ENCODE assay signal across 34 cellular contexts in genomic region chr13:47019977-47020376, GRCh38.
"Had no signal": no experiment of that assay in that cellular context is flagged by ENCODE, and none has a peak within 500 bp of the region (broad histone marks: within the 10 kb centered on the region; RNA-seq: fewer than 3 reads in every experiment).

No MANE protein-coding gene starts in this region.

- ATAC-seq: activated CD4-positive, alpha-beta T cell treated with anti-CD3 and anti-CD28 coated beads for 36 hours; activated CD8-positive, alpha-beta memory T cell treated with anti-CD3 and anti-CD28 coated beads, Interleukin-2, amount 10 ng/mL, durations not matched to agents 7 days and 5 days; activated CD8-positive, alpha-beta T cell treated with anti-CD3 and anti-CD28 coated beads, Interleukin-2, amount 10 ng/mL, durations not matched to agents 7 days and 5 days; activated naive CD8-positive, alpha-beta T cell treated with anti-CD3 and anti-CD28 coated beads, Interleukin-2, amount 50 U/mL, for 24 hours; body of pancreas; effector memory CD8-positive, alpha-beta T cell; gastroesophageal sphincter; T-helper 17 cell had no signal

- H3K36me3 Mint-ChIP-seq: activated CD4-positive, alpha-beta memory T cell treated with anti-CD3 and anti-CD28 coated beads for 36 hours; activated CD8-positive, alpha-beta memory T cell treated with anti-CD3 and anti-CD28 coated beads, Interleukin-2, amount 10 ng/mL, durations not matched to agents 7 days and 5 days; activated naive CD4-positive, alpha-beta T cell treated with anti-CD3 and anti-CD28 coated beads, Interleukin-2, amount 50 U/mL, for 24 hours; activated naive CD8-positive, alpha-beta T cell treated with anti-CD3 and anti-CD28 coated beads for 36 hours had no signal

- H3K4me1 Mint-ChIP-seq: activated CD4-positive, alpha-beta T cell treated with anti-CD3 and anti-CD28 coated beads for 36 hours; activated CD4-positive, alpha-beta T cell treated with anti-CD3 and anti-CD28 coated beads, Interleukin-2, amount 10 ng/mL, durations not matched to agents 24 days and 14 days; activated CD8-positive, alpha-beta memory T cell treated with anti-CD3 and anti-CD28 coated beads, Interleukin-2, amount 10 ng/mL, durations not matched to agents 7 days and 5 days; activated naive CD4-positive, alpha-beta T cell treated with anti-CD3 and anti-CD28 coated beads, Interleukin-2, amount 50 U/mL, for 24 hours; activated naive CD8-positive, alpha-beta T cell treated with anti-CD3 and anti-CD28 coated beads for 36 hours; activated naive CD8-positive, alpha-beta T cell treated with anti-CD3 and anti-CD28 coated beads, Interleukin-2, amount 50 U/mL, for 24 hours; T-helper 17 cell had no signal

- H3K27me3 Mint-ChIP-seq: activated CD4-positive, alpha-beta memory T cell treated with anti-CD3 and anti-CD28 coated beads for 36 hours; activated CD4-positive, alpha-beta T cell treated with anti-CD3 and anti-CD28 coated beads for 36 hours; effector memory CD8-positive, alpha-beta T cell; T-helper 17 cell had no signal

- H3K27ac Mint-ChIP-seq: activated CD4-positive, alpha-beta memory T cell treated with anti-CD3 and anti-CD28 coated beads for 36 hours; activated CD4-positive, alpha-beta T cell treated with anti-CD3 and anti-CD28 coated beads for 36 hours; activated CD4-positive, alpha-beta T cell treated with anti-CD3 and anti-CD28 coated beads, Interleukin-2, amount 10 ng/mL, durations not matched to agents 24 days and 14 days; activated CD8-positive, alpha-beta memory T cell treated with anti-CD3 and anti-CD28 coated beads, Interleukin-2, amount 10 ng/mL, durations not matched to agents 7 days and 5 days; activated CD8-positive, alpha-beta T cell treated with anti-CD3 and anti-CD28 coated beads, Interleukin-2, amount 10 ng/mL, durations not matched to agents 7 days and 5 days; activated naive CD4-positive, alpha-beta T cell treated with anti-CD3 and anti-CD28 coated beads for 36 hours; activated naive CD4-positive, alpha-beta T cell treated with anti-CD3 and anti-CD28 coated beads, Interleukin-2, amount 50 U/mL, for 24 hours; activated naive CD8-positive, alpha-beta T cell treated with anti-CD3 and anti-CD28 coated beads for 36 hours; activated naive CD8-positive, alpha-beta T cell treated with anti-CD3 and anti-CD28 coated beads, Interleukin-2, amount 50 U/mL, for 24 hours; activated T-helper 1 cell treated with anti-CD3 and anti-CD28 coated beads, Interleukin-12 subunit alpha, Interleukin-12 subunit beta, Interleukin-2, Interleukin-4 antibody, amounts not matched to agents 30 ng/mL and 10 ng/mL and 1 ng/mL, durations not matched to agents 14 hours and 24 hours and 36 hours; activated T-helper 2 cell treated with anti-CD3 and anti-CD28 coated beads, Interferon-gamma antibody, Interleukin-2, Interleukin-4, amounts not matched to agents 10 μg/mL and 5 μg/mL and 100 μg/mL, durations not matched to agents 14 hours and 24 hours and 36 hours; effector memory CD8-positive, alpha-beta T cell; T-helper 17 cell; T-helper 2 cell treated with Interferon-gamma antibody and Interleukin-4, amounts not matched to agents 5 μg/mL and 100 μg/mL, for 36 hours had no signal

- H3K4me3 Mint-ChIP-seq: activated CD4-positive, alpha-beta memory T cell treated with anti-CD3 and anti-CD28 coated beads for 36 hours; activated CD4-positive, alpha-beta T cell treated with anti-CD3 and anti-CD28 coated beads for 36 hours; activated CD4-positive, alpha-beta T cell treated with anti-CD3 and anti-CD28 coated beads, Interleukin-2, amount 10 ng/mL, durations not matched to agents 24 days and 14 days; activated CD8-positive, alpha-beta memory T cell treated with anti-CD3 and anti-CD28 coated beads, Interleukin-2, amount 10 ng/mL, durations not matched to agents 7 days and 5 days; activated CD8-positive, alpha-beta T cell treated with anti-CD3 and anti-CD28 coated beads, Interleukin-2, amount 10 ng/mL, durations not matched to agents 7 days and 5 days; activated naive CD4-positive, alpha-beta T cell treated with anti-CD3 and anti-CD28 coated beads for 36 hours; activated naive CD4-positive, alpha-beta T cell treated with anti-CD3 and anti-CD28 coated beads, Interleukin-2, amount 50 U/mL, for 24 hours; activated naive CD8-positive, alpha-beta T cell treated with anti-CD3 and anti-CD28 coated beads for 36 hours; activated naive CD8-positive, alpha-beta T cell treated with anti-CD3 and anti-CD28 coated beads, Interleukin-2, amount 50 U/mL, for 24 hours; activated T-helper 1 cell treated with anti-CD3 and anti-CD28 coated beads, Interleukin-12 subunit alpha, Interleukin-12 subunit beta, Interleukin-2, Interleukin-4 antibody, amounts not matched to agents 30 ng/mL and 10 ng/mL and 1 ng/mL, durations not matched to agents 14 hours and 24 hours and 36 hours; effector memory CD8-positive, alpha-beta T cell; T-helper 17 cell; T-helper 2 cell treated with Interferon-gamma antibody and Interleukin-4, amounts not matched to agents 5 μg/mL and 100 μg/mL, for 36 hours had no signal

- H3K9me3 Mint-ChIP-seq: activated CD4-positive, alpha-beta memory T cell treated with anti-CD3 and anti-CD28 coated beads for 36 hours; activated CD4-positive, alpha-beta T cell treated with anti-CD3 and anti-CD28 coated beads, Interleukin-2, amount 10 ng/mL, durations not matched to agents 24 days and 14 days; activated naive CD4-positive, alpha-beta T cell treated with anti-CD3 and anti-CD28 coated beads, Interleukin-2, amount 50 U/mL, for 24 hours; activated T-helper 1 cell treated with anti-CD3 and anti-CD28 coated beads, Interleukin-12 subunit alpha, Interleukin-12 subunit beta, Interleukin-2, Interleukin-4 antibody, amounts not matched to agents 30 ng/mL and 10 ng/mL and 1 ng/mL, durations not matched to agents 14 hours and 24 hours and 36 hours; activated T-helper 2 cell treated with anti-CD3 and anti-CD28 coated beads, Interferon-gamma antibody, Interleukin-2, Interleukin-4, amounts not matched to agents 10 μg/mL and 5 μg/mL and 100 μg/mL, durations not matched to agents 14 hours and 24 hours and 36 hours; T-helper 2 cell treated with Interferon-gamma antibody and Interleukin-4, amounts not matched to agents 5 μg/mL and 100 μg/mL, for 36 hours had no signal

- DNase-seq: activated CD4-positive, alpha-beta memory T cell treated with anti-CD3 and anti-CD28 coated beads for 36 hours; activated CD4-positive, alpha-beta T cell treated with anti-CD3 and anti-CD28 coated beads for 36 hours; activated CD4-positive, alpha-beta T cell treated with anti-CD3 and anti-CD28 coated beads, Interleukin-2, amount 10 ng/mL, durations not matched to agents 24 days and 14 days; activated CD4-positive, CD25-positive, alpha-beta regulatory T cell; activated CD4-positive, CD25-positive, alpha-beta regulatory T cell treated with anti-CD3 and anti-CD28 coated beads, Interleukin-2, amount 50 U/mL, for 72 hours; activated CD8-positive, alpha-beta memory T cell treated with anti-CD3 and anti-CD28 coated beads, Interleukin-2, amount 10 ng/mL, durations not matched to agents 7 days and 5 days; activated CD8-positive, alpha-beta memory T cell treated with anti-CD3 and anti-CD28 coated beads, Interleukin-2, amount 50 U/mL, for 4 hours; activated CD8-positive, alpha-beta T cell treated with anti-CD3 and anti-CD28 coated beads, Interleukin-2, amount 10 ng/mL, durations not matched to agents 7 days and 5 days; activated effector memory CD4-positive, alpha-beta T cell treated with anti-CD3 and anti-CD28 coated beads, Interleukin-2, amount 50 U/mL, for 16 hours; activated naive CD4-positive, alpha-beta T cell treated with anti-CD3 and anti-CD28 coated beads for 36 hours; activated naive CD8-positive, alpha-beta T cell treated with anti-CD3 and anti-CD28 coated beads for 36 hours; activated naive CD8-positive, alpha-beta T cell treated with anti-CD3 and anti-CD28 coated beads, Interleukin-2, amount 50 U/mL, for 24 hours; activated T-cell treated with anti-CD3 and anti-CD28 coated beads, Interleukin-2, amount 50 U/mL, for 1 hour; activated T-cell treated with anti-CD3 and anti-CD28 coated beads, Interleukin-2, amount 50 U/mL, for 48 hours; adrenal gland; amygdala; aorta; body of pancreas; caudate nucleus; cortex of kidney; dermis blood vessel endothelial cell; effector CD4-positive, alpha-beta T cell; effector memory CD8-positive, alpha-beta T cell; esophagus squamous epithelium; foreskin melanocyte; T-helper 1 cell; T-helper 17 cell; T1000; WERI-Rb-1 had no signal
